ENCODE assay signal across 25 cellular contexts in the genomic region with DNA sequence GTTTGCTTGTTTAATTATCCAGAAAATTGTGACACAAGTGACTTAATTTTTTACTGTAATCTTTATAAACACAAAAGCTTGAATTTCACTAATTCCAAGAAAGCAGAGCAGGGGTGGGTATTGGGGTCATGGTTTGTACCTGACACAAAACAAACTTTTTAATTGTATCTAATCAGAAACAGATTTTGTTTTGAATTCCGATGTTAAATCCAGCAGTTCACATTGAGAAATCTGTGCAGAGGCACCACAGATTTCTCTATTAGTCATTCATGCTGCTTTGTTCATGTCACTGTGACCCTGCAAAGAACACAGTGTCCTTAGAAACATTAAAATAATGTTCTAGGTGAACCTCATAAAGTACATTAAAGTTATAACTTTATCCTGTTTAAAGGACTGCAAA.
A peak's percentile ranks its signal among the peaks of the same experiment; 100 is the strongest.
DNase-seq lines count a peak whose midpoint lies in the region; FAIRE-seq and TF ChIP-seq lines count a peak whose summit lies in the region.
"Had no signal": no experiment of that assay in that cellular context is flagged by ENCODE, and none has a peak within 500 bp of the region (broad histone marks: within the 10 kb centered on the region; RNA-seq: fewer than 3 reads in every experiment).

No MANE protein-coding gene starts in this region.

- no peaks in the 10 kb centered on the region for H3K4me1 Mint-ChIP-seq in activated CD4-positive, alpha-beta memory T cell treated with anti-CD3 and anti-CD28 coated beads, Interleukin-2, amount 10 ng/mL, durations not matched to agents 7 days and 5 days
- H3K4me1 Mint-ChIP-seq: brain; stimulated activated effector memory CD8-positive, alpha-beta T cell treated with anti-CD3 and anti-CD28 coated beads, Interleukin-12 subunit alpha, Interleukin-12 subunit beta, amount 100 ng/mL, for 72 hours; T-helper 17 cell had no signal

- no peak overlapping the region for H3K27ac Mint-ChIP-seq in activated CD4-positive, alpha-beta memory T cell treated with anti-CD3 and anti-CD28 coated beads, Interleukin-2, amount 10 ng/mL, durations not matched to agents 7 days and 5 days
- H3K27ac Mint-ChIP-seq: brain; stimulated activated effector memory CD8-positive, alpha-beta T cell treated with anti-CD3 and anti-CD28 coated beads, Interleukin-12 subunit alpha, Interleukin-12 subunit beta, amount 100 ng/mL, for 72 hours; T-helper 17 cell had no signal

- no peak overlapping the region for H3K4me3 Mint-ChIP-seq in activated CD4-positive, alpha-beta memory T cell treated with anti-CD3 and anti-CD28 coated beads, Interleukin-2, amount 10 ng/mL, durations not matched to agents 7 days and 5 days
- H3K4me3 Mint-ChIP-seq: brain; stimulated activated effector memory CD8-positive, alpha-beta T cell treated with anti-CD3 and anti-CD28 coated beads, Interleukin-12 subunit alpha, Interleukin-12 subunit beta, amount 100 ng/mL, for 72 hours; T-helper 17 cell had no signal

- H3K4me3 ChIP-seq in AG10803 (ENCODE audit: low read length), result no peak overlapping the region
- H3K4me3 ChIP-seq: colonic mucosa, thoracic aorta had no signal

- DNase-seq in AG10803 (ENCODE audit: low read depth), result peak; percentile 50
- DNase-seq in LHCN-M2 (ENCODE audit: low read depth), result peak; percentile 59
- DNase-seq in non-pigmented ciliary epithelial cell (ENCODE audit: low read depth), result peak; percentile 27
- DNase-seq in activated CD4-positive, alpha-beta memory T cell treated with anti-CD3 and anti-CD28 coated beads, Interleukin-2, amount 10 ng/mL, durations not matched to agents 7 days and 5 days, result no peak
- no peak for DNase-seq in NCI-H82 (lab: John Stamatoyannopoulos, UW)
- no peak for DNase-seq in DMS114 treated with DMSO at 0.1 percent for 48 hours (lab: John Stamatoyannopoulos, UW; ENCODE audit: unreplicated experiment)
- no peak for DNase-seq in activated effector memory CD4-positive, alpha-beta T cell treated with anti-CD3 and anti-CD28 coated beads, Interleukin-2, amount 50 U/mL, for 16 hours
- DNase-seq: activated naive CD4-positive, alpha-beta T cell treated with anti-CD3 and anti-CD28 coated beads, Interleukin-2, amount 50 U/mL, for 16 hours; activated T-cell treated with anti-CD3 and anti-CD28 coated beads, Interleukin-2, amount 50 U/mL, for 1 hour; colonic mucosa; DND-41; left ventricle myocardium superior; NCI-H1417 treated with DMSO at 0.1 percent for 48 hours; NCI-H2171 treated with DMSO at 0.1 percent for 48 hours; NCI-H526 treated with DMSO at 0.1 percent for 48 hours; OCI-M1; right cardiac atrium; SHP77; T-helper 17 cell; WERI-Rb-1 had no signal

- H3K36me3 Mint-ChIP-seq in activated CD4-positive, alpha-beta memory T cell treated with anti-CD3 and anti-CD28 coated beads, Interleukin-2, amount 10 ng/mL, durations not matched to agents 7 days and 5 days (ENCODE audit: low read depth), result no peaks in the 10 kb centered on the region
- H3K36me3 Mint-ChIP-seq: brain; stimulated activated effector memory CD8-positive, alpha-beta T cell treated with anti-CD3 and anti-CD28 coated beads, Interleukin-12 subunit alpha, Interleukin-12 subunit beta, amount 100 ng/mL, for 72 hours had no signal

- no peak for TF ChIP-seq CTCF in AG10803 (conservative IDR thresholded peaks at IDR 0.05; ENCODE audit: low read length)

- no peaks in the 10 kb centered on the region for H3K9me3 Mint-ChIP-seq in activated CD4-positive, alpha-beta memory T cell treated with anti-CD3 and anti-CD28 coated beads, Interleukin-2, amount 10 ng/mL, durations not matched to agents 7 days and 5 days
- H3K9me3 Mint-ChIP-seq: stimulated activated effector memory CD8-positive, alpha-beta T cell treated with anti-CD3 and anti-CD28 coated beads, Interleukin-12 subunit alpha, Interleukin-12 subunit beta, amount 100 ng/mL, for 72 hours had no signal

- peak; percentile 100 for FAIRE-seq in endometrium (lab: Jason Lieb, UNC)
- FAIRE-seq: HTR-8/SVneo had no signal

- POLR2A ChIA-PET in activated CD4-positive, alpha-beta memory T cell treated with anti-CD3 and anti-CD28 coated beads, Interleukin-2, amount 10 ng/mL, durations not matched to agents 7 days and 5 days (lab: Charles Lee), result no interaction called here

- CTCF ChIA-PET in activated CD4-positive, alpha-beta memory T cell treated with anti-CD3 and anti-CD28 coated beads, Interleukin-2, amount 10 ng/mL, durations not matched to agents 7 days and 5 days (lab: Charles Lee), result no interaction called here

- H3K27me3 Mint-ChIP-seq in activated CD4-positive, alpha-beta memory T cell treated with anti-CD3 and anti-CD28 coated beads, Interleukin-2, amount 10 ng/mL, durations not matched to agents 7 days and 5 days, result no peaks in the 10 kb centered on the region
- H3K27me3 Mint-ChIP-seq: T-helper 17 cell had no signal

Comparison
In these comparisons a context has a peak if more than half of its experiments do, and no peak if none do; other contexts are left out.
1. DNase-seq: peak in AG10803 (single experiment), LHCN-M2 (single experiment) and non-pigmented ciliary epithelial cell (single experiment); none in activated CD4-positive, alpha-beta memory T cell treated with anti-CD3 and anti-CD28 coated beads, Interleukin-2, amount 10 ng/mL, durations not matched to agents 7 days and 5 days (single experiment), NCI-H82 (single experiment), DMS114 treated with DMSO at 0.1 percent for 48 hours (single experiment) and activated effector memory CD4-positive, alpha-beta T cell treated with anti-CD3 and anti-CD28 coated beads, Interleukin-2, amount 50 U/mL, for 16 hours (single experiment).